Comparison of ENCODE assay signal across 10 cellular contexts in genomic region chr18:76589309-76589708, GRCh38.
A peak's percentile ranks its signal among the peaks of the same experiment; 100 is the strongest.
DNase-seq lines count a peak whose midpoint lies in the region; ATAC-seq and TF ChIP-seq lines count a peak whose summit lies in the region.
"Had no signal": no experiment of that assay in that cellular context is flagged by ENCODE, and none has a peak within 500 bp of the region (broad histone marks: within the 10 kb centered on the region; RNA-seq: fewer than 3 reads in every experiment).

No MANE protein-coding gene starts in this region.

- intact Hi-C loops in Calu3 (cut with micrococcal nuclease; ENCODE audit: unreplicated experiment) = no loop called here
- intact Hi-C loops in activated T-helper 2 cell treated with anti-CD3 and anti-CD28 coated beads, Interferon-gamma antibody, Interleukin-2, Interleukin-4, amounts not matched to agents 10 μg/mL and 5 μg/mL and 100 μg/mL, durations not matched to agents 14 hours and 24 hours and 36 hours (cut with micrococcal nuclease) = no loop called here

- TF ChIP-seq CTCF in Calu3 (IDR thresholded peaks at IDR 0.05; ENCODE audit: unreplicated experiment) = no peak

- peak overlapping the region; percentile 68 for H3K4me3 Mint-ChIP-seq in Calu3 (ENCODE audit: low read depth, unreplicated experiment)
- H3K4me3 Mint-ChIP-seq in activated T-helper 2 cell treated with anti-CD3 and anti-CD28 coated beads, Interferon-gamma antibody, Interleukin-2, Interleukin-4, amounts not matched to agents 10 μg/mL and 5 μg/mL and 100 μg/mL, durations not matched to agents 14 hours and 24 hours and 36 hours (ENCODE audit: low read depth) = no peak overlapping the region
- H3K4me3 Mint-ChIP-seq: CD4-positive, CD25-positive, alpha-beta regulatory T cell had no signal

- H3K9me3 ChIP-seq in endocrine pancreas (ENCODE audit: control insufficient read depth, low read length) = no peaks in the 10 kb centered on the region
- peaks cover 1% of the 10 kb centered on the region for H3K9me3 ChIP-seq in neuron (ENCODE audit: low read length)

- H2AFZ ChIP-seq in neuron (ENCODE audit: low read depth, low read length) = peak overlapping the region; percentile 43

- H3K9me3 Mint-ChIP-seq in Calu3 (ENCODE audit: low read depth, unreplicated experiment) = no peaks in the 10 kb centered on the region
- no peaks in the 10 kb centered on the region for H3K9me3 Mint-ChIP-seq in activated T-helper 2 cell treated with anti-CD3 and anti-CD28 coated beads, Interferon-gamma antibody, Interleukin-2, Interleukin-4, amounts not matched to agents 10 μg/mL and 5 μg/mL and 100 μg/mL, durations not matched to agents 14 hours and 24 hours and 36 hours

- no peaks in the 10 kb centered on the region for H3K4me1 ChIP-seq in endocrine pancreas (ENCODE audit: control insufficient read depth, insufficient read depth, low read length)
- peaks cover 10% of the 10 kb centered on the region for H3K4me1 ChIP-seq in neuron (ENCODE audit: insufficient read depth, low read length)

- BruUV-seq in Calu3 (replicated peaks; lab: Mats Ljungman, UMichigan) = no TSS peak

- no peaks in the 10 kb centered on the region for H3K27me3 ChIP-seq in endocrine pancreas (ENCODE audit: control insufficient read depth, insufficient read depth, low read length)
- peaks cover 5% of the 10 kb centered on the region for H3K27me3 ChIP-seq in neuron (ENCODE audit: insufficient read depth, low read length)

- CTCF ChIA-PET in Calu3 (lab: Charles Lee) = interaction anchor here (1.3 kb wide), 1 partner anchor 10 kb away, joined by 3 read pairs; no protein-coding TSS in a partner anchor

- H3K36me3 ChIP-seq in endocrine pancreas (ENCODE audit: control insufficient read depth, insufficient read depth, low read length) (no peaks in the 10 kb centered on the region), neuron (ENCODE audit: insufficient read depth, low read length) (no peaks in the 10 kb centered on the region)

- H3K27me3 Mint-ChIP-seq in Calu3 (ENCODE audit: unreplicated experiment) = peaks cover 34% of the 10 kb centered on the region
- H3K27me3 Mint-ChIP-seq in activated T-helper 2 cell treated with anti-CD3 and anti-CD28 coated beads, Interferon-gamma antibody, Interleukin-2, Interleukin-4, amounts not matched to agents 10 μg/mL and 5 μg/mL and 100 μg/mL, durations not matched to agents 14 hours and 24 hours and 36 hours (ENCODE audit: low read depth) = peaks cover 24% of the 10 kb centered on the region

- H3K27ac Mint-ChIP-seq in Calu3 (ENCODE audit: unreplicated experiment) = peak overlapping the region; percentile 53
- H3K27ac Mint-ChIP-seq in activated T-helper 2 cell treated with anti-CD3 and anti-CD28 coated beads, Interferon-gamma antibody, Interleukin-2, Interleukin-4, amounts not matched to agents 10 μg/mL and 5 μg/mL and 100 μg/mL, durations not matched to agents 14 hours and 24 hours and 36 hours = no peak overlapping the region

- ATAC-seq in HG03457 (IDR thresholded peaks at IDR 0.05; ENCODE audit: unreplicated experiment) = no peak

- no peaks in the 10 kb centered on the region for H3K36me3 Mint-ChIP-seq in Calu3 (ENCODE audit: insufficient read depth, unreplicated experiment)
- no peaks in the 10 kb centered on the region for H3K36me3 Mint-ChIP-seq in activated T-helper 2 cell treated with anti-CD3 and anti-CD28 coated beads, Interferon-gamma antibody, Interleukin-2, Interleukin-4, amounts not matched to agents 10 μg/mL and 5 μg/mL and 100 μg/mL, durations not matched to agents 14 hours and 24 hours and 36 hours (ENCODE audit: low read depth)
- H3K36me3 Mint-ChIP-seq: CD4-positive, CD25-positive, alpha-beta regulatory T cell had no signal

- H3K4me1 Mint-ChIP-seq in Calu3 (ENCODE audit: low read depth, unreplicated experiment) = peaks cover 16% of the 10 kb centered on the region
- H3K4me1 Mint-ChIP-seq in activated T-helper 2 cell treated with anti-CD3 and anti-CD28 coated beads, Interferon-gamma antibody, Interleukin-2, Interleukin-4, amounts not matched to agents 10 μg/mL and 5 μg/mL and 100 μg/mL, durations not matched to agents 14 hours and 24 hours and 36 hours (ENCODE audit: low read depth) = peaks cover 1% of the 10 kb centered on the region

- no peak overlapping the region for H3K9ac ChIP-seq in endocrine pancreas (ENCODE audit: control insufficient read depth, insufficient read depth, low read length)

- DNase-seq in Calu3 (no peak), NCI-H146 treated with DMSO at 0.1 percent for 48 hours (lab: John Stamatoyannopoulos, UW; ENCODE audit: unreplicated experiment) (peak; percentile 72), RPMI8226 (no peak), 8988T (no peak)
- DNase-seq in activated T-helper 2 cell treated with anti-CD3 and anti-CD28 coated beads, Interferon-gamma antibody, Interleukin-2, Interleukin-4, amounts not matched to agents 10 μg/mL and 5 μg/mL and 100 μg/mL, durations not matched to agents 14 hours and 24 hours and 36 hours (ENCODE audit: low spot score) = no peak
- DNase-seq: CD4-positive, CD25-positive, alpha-beta regulatory T cell; NCI-H1105 treated with DMSO at 0.1 percent for 48 hours had no signal

- H3K4me3 ChIP-seq in endocrine pancreas (ENCODE audit: control insufficient read depth, insufficient read depth, low read length) (peak overlapping the region; percentile 32), neuron (ENCODE audit: low read length) (no peak overlapping the region)
